In genomic region chr18:48023334-48024008, GRCh38 we compare ENCODE assay signal across 8 cellular contexts.
DNase-seq lines count a peak whose midpoint lies in the region; ATAC-seq and TF ChIP-seq lines count a peak whose summit lies in the region.

No MANE protein-coding gene starts in this region.

- H3K27me3 ChIP-seq in HCT116 (ENCODE audit: insufficient read depth, low read length), result no peaks in the 10 kb centered on the region; the same call in 1 of the 2 replicates
- no peaks in the 10 kb centered on the region for H3K27me3 ChIP-seq in body of pancreas
- H3K27me3 ChIP-seq in CD4-positive, alpha-beta T cell (ENCODE audit: control insufficient read depth, insufficient read depth, low read length), result peaks cover 10% of the 10 kb centered on the region

- RAD21 ChIA-PET in HCT116 (lab: Charles Lee; ENCODE audit: low non-redundant PET in 1 of 2, low total read pairs in 2 of 2, uncharacterized antibody in 2 of 2, unreplicated experiment in 2 of 2), result no interaction called here

- no peak for TF ChIP-seq POLR2A in HCT116 (IDR thresholded peaks at IDR 0.05; ENCODE audit: borderline replicate concordance, extremely low read depth, insufficient read depth, insufficient read length)
- no peak for TF ChIP-seq POLR2A in body of pancreas (IDR thresholded peaks at IDR 0.05)

- peak; percentile 25 for DNase-seq in CD14-positive monocyte (ENCODE audit: low spot score)
- DNase-seq in HCT116 (ENCODE audit: low read depth, low spot score), result peak; percentile 52
- DNase-seq in NCI-H446 (lab: John Stamatoyannopoulos, UW), result peak; percentile 42 to 78
- DNase-seq in body of pancreas, result peak in 3 of 4 donors; percentile 35 to 51 (median 48)
- DNase-seq in left kidney (ENCODE audit: low read depth, low spot score), result peak; percentile 85
- no peak for DNase-seq in CD4-positive, alpha-beta T cell

- peak overlapping the region; percentile 27 for H2AFZ ChIP-seq in HCT116 (ENCODE audit: low read depth, low read length, poor library complexity, severe bottlenecking)

- H3K79me2 ChIP-seq in HCT116 (ENCODE audit: insufficient read depth, low read length), result no peaks in the 10 kb centered on the region

- H3K27ac ChIP-seq in HCT116 (ENCODE audit: low read depth, low read length) (no peak overlapping the region), body of pancreas (no peak overlapping the region)
- H3K27ac ChIP-seq in CD4-positive, alpha-beta T cell (ENCODE audit: low read depth, low read length), result no peak overlapping the region

- no peaks in the 10 kb centered on the region for H4K20me1 ChIP-seq in HCT116 (ENCODE audit: insufficient read depth)

- H3K9me3 ChIP-seq in HCT116 (ENCODE audit: control insufficient read depth in 1 of 2, insufficient read depth in 1 of 2, low read depth in 1 of 2, low read length in 2 of 2), result no peaks in the 10 kb centered on the region
- no peaks in the 10 kb centered on the region for H3K9me3 ChIP-seq in body of pancreas
- no peaks in the 10 kb centered on the region for H3K9me3 ChIP-seq in CD4-positive, alpha-beta T cell (ENCODE audit: control insufficient read depth, low read length)

- POLR2A ChIA-PET in HCT116 (lab: Charles Lee), result no interaction called here
- POLR2A ChIA-PET in CD4-positive, alpha-beta T cell (lab: Charles Lee), result no interaction called here

- H3K4me1 Mint-ChIP-seq in CD14-positive monocyte, result peaks cover 3% of the 10 kb centered on the region
- peaks cover 5% of the 10 kb centered on the region for H3K4me1 Mint-ChIP-seq in CD4-positive, alpha-beta T cell (ENCODE audit: low read depth)

- ATAC-seq in HCT116, result peak; percentile 75
- ATAC-seq in body of pancreas, result peak; percentile 37
- ATAC-seq in GM21825 (IDR thresholded peaks at IDR 0.05; ENCODE audit: unreplicated experiment), result no peak
- no peak for ATAC-seq in CD4-positive, alpha-beta T cell (ENCODE audit: poor library complexity)
- no peak for ATAC-seq in HG03175 (IDR thresholded peaks at IDR 0.05; ENCODE audit: unreplicated experiment)

- BruUV-seq in HCT116 (replicated peaks; lab: Mats Ljungman, UMichigan), result no TSS peak

- intact Hi-C loops in CD14-positive monocyte (cut with micrococcal nuclease) (loop anchor here (2.0 to 10.0 kb wide), 3 partner anchors 91 to 421 kb away; partner anchors contain the start of gene SMAD2 (in 1 of the 2)), HCT116 (cut with micrococcal nuclease) (loop anchor here (1.0 to 10.0 kb wide), 4 partner anchors 423 to 809 kb away; no protein-coding TSS in a partner anchor), body of pancreas (cut with DNase I) (loop anchor here (10.0 kb wide), 1 partner anchor 249 kb away; no protein-coding TSS in a partner anchor)
- intact Hi-C loops in CD4-positive, alpha-beta T cell (cut with DNase I, micrococcal nuclease), result loop anchor here in 1 of 2 experiments (2.0 kb wide), 1 partner anchor 147 kb away; no protein-coding TSS in a partner anchor

- CTCF ChIA-PET in HCT116 (lab: Charles Lee), result interaction anchor here (1.1 to 2.0 kb wide), 3 partner anchors 16 to 423 kb away, joined by 4 to 7 read pairs (median 5); no protein-coding TSS in a partner anchor
- CTCF ChIA-PET in CD4-positive, alpha-beta T cell (lab: Charles Lee), result no interaction called here

- H3K4me3 Mint-ChIP-seq in CD14-positive monocyte, result peak overlapping the region in 1 of 2 donors; percentile 19
- no peak overlapping the region for H3K4me3 Mint-ChIP-seq in CD4-positive, alpha-beta T cell

- no peak overlapping the region for H3K9ac ChIP-seq in HCT116 (ENCODE audit: low read length)

- H3K4me3 ChIP-seq in HCT116 (replicated peaks in 1 of 2; ENCODE audit: low read depth in 1 of 2, low read length in 2 of 2) (no peak overlapping the region), body of pancreas (no peak overlapping the region)

- no peaks in the 10 kb centered on the region for H3K36me3 Mint-ChIP-seq in CD14-positive monocyte
- no peaks in the 10 kb centered on the region for H3K36me3 Mint-ChIP-seq in CD4-positive, alpha-beta T cell (ENCODE audit: low read depth)

- 13 to 30% methylated on average over 8 to 9 of the region's 9 CpGs for WGBS in body of pancreas, 2 donors

- no peaks in the 10 kb centered on the region for H3K9me3 Mint-ChIP-seq in CD14-positive monocyte
- H3K9me3 Mint-ChIP-seq in CD4-positive, alpha-beta T cell, result no peaks in the 10 kb centered on the region

- no peak for TF ChIP-seq CTCF in CD14-positive monocyte (IDR thresholded peaks at IDR 0.05)
- TF ChIP-seq CTCF in HCT116 (IDR thresholded peaks at IDR 0.05 in 2 of 3, conservative IDR thresholded peaks at IDR 0.05 in 1 of 3; ENCODE audit: borderline replicate concordance in 1 of 3, insufficient read depth in 1 of 3, low read depth in 2 of 3, low read length in 2 of 3), result peak; percentile 66 to 74 (median 68)
- peak in 4 of 7 experiments; percentile 32 to 48 (median 37) for TF ChIP-seq CTCF in body of pancreas (IDR thresholded peaks at IDR 0.05)
- no peak for TF ChIP-seq CTCF in CD4-positive, alpha-beta T cell (IDR thresholded peaks at IDR 0.05)

- peaks cover 7 to 10% of the 10 kb centered on the region in 2 experiments; a peak in 3 of 4 replicates for H3K4me1 ChIP-seq in HCT116 (ENCODE audit: control insufficient read depth in 1 of 2, insufficient read depth in 2 of 2, low read length in 2 of 2)
- no peaks in the 10 kb centered on the region for H3K4me1 ChIP-seq in body of pancreas

- H3K36me3 ChIP-seq in HCT116 (ENCODE audit: control insufficient read depth in 1 of 2, insufficient read depth in 2 of 2, low read length in 2 of 2) (no peaks in the 10 kb centered on the region), body of pancreas (replicated peaks in 1 of 2; ENCODE audit: insufficient read depth in 1 of 2, low read depth in 2 of 2) (no peaks in the 10 kb centered on the region)

- H3K4me2 ChIP-seq in HCT116 (ENCODE audit: low read length), result peak overlapping the region; percentile 34

- H3K9me2 ChIP-seq in HCT116 (ENCODE audit: insufficient read depth), result no peaks in the 10 kb centered on the region

- H3K27me3 Mint-ChIP-seq in CD14-positive monocyte (ENCODE audit: low read depth in 3 of 3), result peaks cover 7 to 16% (median 10%) of the 10 kb centered on the region in 3 donors
- H3K27me3 Mint-ChIP-seq in CD4-positive, alpha-beta T cell, result peaks cover 41% of the 10 kb centered on the region

- TF ChIP-seq RAD21 in HCT116 (IDR thresholded peaks at IDR 0.05; ENCODE audit: low read depth), result peak; percentile 83

- H3K27ac Mint-ChIP-seq in CD14-positive monocyte, result no peak overlapping the region
- H3K27ac Mint-ChIP-seq in CD4-positive, alpha-beta T cell, result no peak overlapping the region

TF ChIP-seq in HCT116, 20 proteins besides CTCF, POLR2A, EP300 and RAD21 (continues in another document):
- no peak for TF ChIP-seq YY1 (IDR thresholded peaks at IDR 0.05; ENCODE audit: extremely low read depth, insufficient replicate concordance, low read depth, low read length)
- TF ChIP-seq SP1 (IDR thresholded peaks at IDR 0.05; ENCODE audit: low read depth), result no peak
- TF ChIP-seq ZBTB33 (IDR thresholded peaks at IDR 0.05; ENCODE audit: extremely low read depth, insufficient replicate concordance, low read length), result no peak
- TF ChIP-seq ZFX (IDR thresholded peaks at IDR 0.05), result no peak
- no peak for TF ChIP-seq JUND (IDR thresholded peaks at IDR 0.05)
- no peak for TF ChIP-seq FOSL1 (IDR thresholded peaks at IDR 0.05; ENCODE audit: low read depth)
- TF ChIP-seq SRF (IDR thresholded peaks at IDR 0.05; ENCODE audit: low read depth), result no peak
- no peak for TF ChIP-seq TCF7L2 (IDR thresholded peaks at IDR 0.05; ENCODE audit: borderline replicate concordance, extremely low read depth, insufficient read depth, insufficient read length)
- no peak for TF ChIP-seq EZH2phosphoT487 (IDR thresholded peaks at IDR 0.05; ENCODE audit: borderline replicate concordance)
- TF ChIP-seq ELF1 (IDR thresholded peaks at IDR 0.05; ENCODE audit: borderline replicate concordance, low read depth), result no peak
- no peak for TF ChIP-seq CBX3 (IDR thresholded peaks at IDR 0.05; ENCODE audit: low read depth)
- TF ChIP-seq EGR1 (IDR thresholded peaks at IDR 0.05; ENCODE audit: low read depth), result no peak
- no peak for TF ChIP-seq ATF3 (IDR thresholded peaks at IDR 0.05)
- no peak for TF ChIP-seq ZNF274 (IDR thresholded peaks at IDR 0.05; ENCODE audit: low read depth, low read length)

Comparison
In these comparisons a context has a peak if more than half of its experiments do, and no peak if none do; other contexts are left out.
1. DNase-seq: peak in CD14-positive monocyte (single experiment), HCT116 (single experiment), NCI-H446 (2 of 2), body of pancreas (3 of 4) and left kidney (single experiment); none in CD4-positive, alpha-beta T cell (0 of 10).
2. CTCF ChIP-seq: peak in HCT116 (3 of 3) and body of pancreas (4 of 7); none in CD14-positive monocyte (single experiment) and CD4-positive, alpha-beta T cell (single experiment).
3. ATAC-seq: peak in HCT116 (single experiment) and body of pancreas (single experiment); none in GM21825 (single experiment), CD4-positive, alpha-beta T cell (single experiment) and HG03175 (single experiment).